1 cellular context compared by ENCODE assay signal in genomic region chr2:55268907-55269611, GRCh38.
TF ChIP-seq lines count a peak whose summit lies in the region.

Gene MTIF2 (minus strand): TSS chr2:55269231. CDS start chr2:55263858, 5,373 bp downstream.

TF ChIP-seq in HEK293, 187 proteins besides CTCF, POLR2A, EP300 and RAD21 (continued from another document):
- TF ChIP-seq PATZ1 (tag by site-specific recombination; IDR thresholded peaks at IDR 0.05): peak; percentile 88
- no peak for TF ChIP-seq ZBTB1 (tag by site-specific recombination; IDR thresholded peaks at IDR 0.05)
- no peak for TF ChIP-seq ZNF776 (tag by site-specific recombination; IDR thresholded peaks at IDR 0.05; ENCODE audit: borderline replicate concordance)
- TF ChIP-seq ZFP41 (tag by site-specific recombination; IDR thresholded peaks at IDR 0.05; ENCODE audit: borderline replicate concordance): no peak
- no peak for TF ChIP-seq HIC1 (tag by site-specific recombination; IDR thresholded peaks at IDR 0.05)
- TF ChIP-seq GLI2 (tag by site-specific recombination; IDR thresholded peaks at IDR 0.05; ENCODE audit: borderline replicate concordance, low read depth): no peak
- no peak for TF ChIP-seq ZNF549 (tag by site-specific recombination; IDR thresholded peaks at IDR 0.05)
- 0 out of 2 replicates have a peak, but pooled peaks have one; percentile 12 for TF ChIP-seq ZNF10 (tag by site-specific recombination; IDR thresholded peaks at IDR 0.05)
- 0 out of 2 replicates have a peak, but pooled peaks have one; percentile 30 for TF ChIP-seq PRDM4 (tag by site-specific recombination; IDR thresholded peaks at IDR 0.05)
- no peak for TF ChIP-seq ZNF473 (tag by site-specific recombination; IDR thresholded peaks at IDR 0.05)
- TF ChIP-seq ZNF768 (tag by site-specific recombination; IDR thresholded peaks at IDR 0.05): no peak
- no peak for TF ChIP-seq ZNF707 (tag by site-specific recombination; IDR thresholded peaks at IDR 0.05)
- TF ChIP-seq ZNF221 (tag by site-specific recombination; IDR thresholded peaks at IDR 0.05; ENCODE audit: borderline replicate concordance): no peak
- TF ChIP-seq GFI1B (tag by site-specific recombination; IDR thresholded peaks at IDR 0.05): peak; percentile 29; the same call in 1 of the 2 replicates
- no peak for TF ChIP-seq ZNF202 (tag by site-specific recombination; IDR thresholded peaks at IDR 0.05; ENCODE audit: borderline replicate concordance)
- TF ChIP-seq ZBTB20 (tag by site-specific recombination; IDR thresholded peaks at IDR 0.05): peak; percentile 94
- peak; percentile 99 for TF ChIP-seq ZBTB11 (tag by site-specific recombination; conservative IDR thresholded peaks at IDR 0.05; ENCODE audit: low read depth)
- TF ChIP-seq ZNF239 (tag by site-specific recombination; IDR thresholded peaks at IDR 0.05): no peak
- TF ChIP-seq ZNF704 (tag by site-specific recombination; IDR thresholded peaks at IDR 0.05): no peak
- TF ChIP-seq ZNF121 (tag by site-specific recombination; IDR thresholded peaks at IDR 0.05): peak; percentile 41; the same call in 1 of the 2 replicates
- TF ChIP-seq IKZF3 (tag by site-specific recombination; IDR thresholded peaks at IDR 0.05): peak; percentile 83
- TF ChIP-seq ZNF335 (tag by site-specific recombination; conservative IDR thresholded peaks at IDR 0.05): peak; percentile 87
- no peak for TF ChIP-seq GLI4 (tag by site-specific recombination; IDR thresholded peaks at IDR 0.05)
- 0 out of 2 replicates have a peak, but pooled peaks have one; percentile 32 for TF ChIP-seq ZBTB21 (tag by site-specific recombination; IDR thresholded peaks at IDR 0.05)
- TF ChIP-seq ZNF843 (tag by site-specific recombination; IDR thresholded peaks at IDR 0.05): peak; percentile 46; the same call in 1 of the 2 replicates
- TF ChIP-seq ZNF76 (tag by site-specific recombination; IDR thresholded peaks at IDR 0.05; ENCODE audit: borderline replicate concordance, low read depth): peak; percentile 83
- peak; percentile 62 for TF ChIP-seq ZNF324 (tag by site-specific recombination; IDR thresholded peaks at IDR 0.05)
- peak; percentile 76 for TF ChIP-seq ZNF629 (tag by site-specific recombination; IDR thresholded peaks at IDR 0.05)
- peak; percentile 94 for TF ChIP-seq PRDM10 (tag by site-specific recombination; IDR thresholded peaks at IDR 0.05)
- peak; percentile 95 for TF ChIP-seq KLF16 (tag by site-specific recombination; IDR thresholded peaks at IDR 0.05)
- peak; percentile 76 for TF ChIP-seq ZNF2 (tag by site-specific recombination; IDR thresholded peaks at IDR 0.05)
- 0 out of 2 replicates have a peak, but pooled peaks have one; percentile 41 for TF ChIP-seq ZSCAN23 (tag by site-specific recombination; IDR thresholded peaks at IDR 0.05)
- no peak for TF ChIP-seq PBX3 (CRISPR knock-in tag; IDR thresholded peaks at IDR 0.05)
- TF ChIP-seq YY2 (tag by site-specific recombination; IDR thresholded peaks at IDR 0.05): peak; percentile 34; the same call in 1 of the 2 replicates
- TF ChIP-seq ZNF600 (tag by site-specific recombination; IDR thresholded peaks at IDR 0.05): peak; percentile 71
- TF ChIP-seq TSHZ1 (tag by site-specific recombination; IDR thresholded peaks at IDR 0.05; ENCODE audit: borderline replicate concordance): no peak
- no peak for TF ChIP-seq ZNF596 (tag by site-specific recombination; IDR thresholded peaks at IDR 0.05)
